ENCODE assay signal across 1 cellular context in the genomic region with DNA sequence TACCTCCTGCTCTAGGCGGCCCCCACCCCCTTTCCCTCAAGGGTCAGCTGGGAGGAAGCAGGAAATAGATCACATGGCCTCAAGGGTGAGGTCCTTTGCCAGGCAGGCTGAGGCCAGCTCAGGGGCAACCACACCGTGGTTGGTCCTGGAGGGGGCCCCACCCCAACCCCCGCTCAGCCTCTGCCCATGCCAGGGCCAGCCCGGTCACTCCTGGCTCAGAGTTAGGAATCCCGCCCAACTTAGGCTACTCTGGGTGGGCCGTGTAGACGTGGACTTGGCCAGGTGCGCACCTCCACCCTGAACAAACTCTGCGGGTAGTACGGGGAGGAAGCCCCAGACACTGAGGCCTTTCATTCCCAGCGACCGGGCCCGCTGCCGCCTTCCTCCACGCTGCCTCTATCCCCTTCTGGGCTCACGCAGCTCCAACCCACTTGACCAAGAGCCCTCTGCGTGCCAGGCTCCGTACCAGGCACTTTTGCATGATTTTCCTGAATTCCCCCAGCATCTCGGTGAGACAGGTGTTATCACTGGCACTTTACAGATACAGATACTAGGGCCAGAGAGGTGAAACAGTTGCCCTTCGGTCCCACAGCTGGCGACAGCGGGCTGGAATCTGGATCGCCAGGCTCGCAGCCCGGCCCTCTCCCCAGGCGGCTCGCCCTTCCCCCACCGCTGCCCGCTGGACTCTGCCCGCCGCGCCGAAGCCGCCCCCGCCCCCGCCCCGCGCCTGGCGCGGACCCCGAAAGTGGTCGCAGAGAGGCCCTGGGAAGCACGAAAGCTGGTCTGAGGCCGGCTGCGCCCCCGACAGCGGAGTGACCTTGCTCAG.
TF ChIP-seq lines count a peak whose summit lies in the region.

No MANE protein-coding gene starts in this region.

TF ChIP-seq in K562, 482 proteins besides CTCF, POLR2A, EP300 and RAD21 (continued from another document and continues in another):
- TF ChIP-seq HINFP (tag; conservative IDR thresholded peaks at IDR 0.05; ENCODE audit: low read depth) (no peak), GTF2A2 (tag; IDR thresholded peaks at IDR 0.05) (no peak), ELF4 (CRISPR knock-in tag; IDR thresholded peaks at IDR 0.05) (0 out of 2 replicates have a peak, but pooled peaks have one; percentile 40), STAG1 (CRISPR knock-in tag; IDR thresholded peaks at IDR 0.05; ENCODE audit: borderline replicate concordance) (no peak), HDAC1 (IDR thresholded peaks at IDR 0.05) (peak in 1 of 2 experiments; percentile 57; a peak in 1 of 4 replicates), SLC30A9 (CRISPR knock-in tag; IDR thresholded peaks at IDR 0.05) (no peak), PHF8 (IDR thresholded peaks at IDR 0.05; ENCODE audit: borderline replicate concordance, low read length) (peak; percentile 42; the same call in 1 of the 2 replicates), SMAD4 (CRISPR knock-in tag; conservative IDR thresholded peaks at IDR 0.05) (peak; percentile 67), CBFB (CRISPR knock-in tag; IDR thresholded peaks at IDR 0.05) (0 out of 2 replicates have a peak, but pooled peaks have one; percentile 23), NR4A1 (CRISPR knock-in tag; IDR thresholded peaks at IDR 0.05) (peak; percentile 62; the same call in 1 of the 2 replicates), NR4A1 (tag; IDR thresholded peaks at IDR 0.05) (no peak), L3MBTL2 (IDR thresholded peaks at IDR 0.05) (peak; percentile 71), ZNF274 (IDR thresholded peaks at IDR 0.05; ENCODE audit: borderline replicate concordance, low read depth, low read length) (no peak), MGA (IDR thresholded peaks at IDR 0.05) (peak; percentile 65), ZNF197 (CRISPR knock-in tag; IDR thresholded peaks at IDR 0.05; ENCODE audit: low read depth) (no peak), YY1 (IDR thresholded peaks at IDR 0.05; ENCODE audit: borderline replicate concordance in 1 of 3, control insufficient read depth in 1 of 3, extremely low read depth in 1 of 3, insufficient read depth in 3 of 3, insufficient read length in 1 of 3, insufficient replicate concordance in 2 of 3, low read depth in 1 of 3, low read length in 2 of 3) (peak in 2 of 3 experiments; percentile 65 to 69)
- TF ChIP-seq, protein P1, sequence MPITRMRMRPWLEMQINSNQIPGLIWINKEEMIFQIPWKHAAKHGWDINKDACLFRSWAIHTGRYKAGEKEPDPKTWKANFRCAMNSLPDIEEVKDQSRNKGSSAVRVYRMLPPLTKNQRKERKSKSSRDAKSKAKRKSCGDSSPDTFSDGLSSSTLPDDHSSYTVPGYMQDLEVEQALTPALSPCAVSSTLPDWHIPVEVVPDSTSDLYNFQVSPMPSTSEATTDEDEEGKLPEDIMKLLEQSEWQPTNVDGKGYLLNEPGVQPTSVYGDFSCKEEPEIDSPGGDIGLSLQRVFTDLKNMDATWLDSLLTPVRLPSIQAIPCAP (CRISPR knock-in tag; IDR thresholded peaks at IDR 0.05; ENCODE audit: borderline replicate concordance), result no peak
- TF ChIP-seq, protein P2, sequence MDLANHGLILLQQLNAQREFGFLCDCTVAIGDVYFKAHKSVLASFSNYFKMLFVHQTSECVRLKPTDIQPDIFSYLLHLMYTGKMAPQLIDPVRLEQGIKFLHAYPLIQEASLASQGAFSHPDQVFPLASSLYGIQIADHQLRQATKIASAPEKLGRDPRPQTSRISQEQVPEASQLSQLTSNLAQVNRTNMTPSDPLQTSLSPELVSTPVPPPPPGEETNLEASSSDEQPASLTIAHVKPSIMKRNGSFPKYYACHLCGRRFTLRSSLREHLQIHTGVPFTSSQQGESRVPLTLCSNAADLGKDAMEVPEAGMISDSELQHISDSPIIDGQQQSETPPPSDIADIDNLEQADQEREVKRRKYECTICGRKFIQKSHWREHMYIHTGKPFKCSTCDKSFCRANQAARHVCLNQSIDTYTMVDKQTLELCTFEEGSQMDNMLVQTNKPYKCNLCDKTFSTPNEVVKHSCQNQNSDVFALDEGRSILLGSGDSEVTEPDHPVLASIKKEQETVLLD (IDR thresholded peaks at IDR 0.05), result no peak
- TF ChIP-seq, protein P3, sequence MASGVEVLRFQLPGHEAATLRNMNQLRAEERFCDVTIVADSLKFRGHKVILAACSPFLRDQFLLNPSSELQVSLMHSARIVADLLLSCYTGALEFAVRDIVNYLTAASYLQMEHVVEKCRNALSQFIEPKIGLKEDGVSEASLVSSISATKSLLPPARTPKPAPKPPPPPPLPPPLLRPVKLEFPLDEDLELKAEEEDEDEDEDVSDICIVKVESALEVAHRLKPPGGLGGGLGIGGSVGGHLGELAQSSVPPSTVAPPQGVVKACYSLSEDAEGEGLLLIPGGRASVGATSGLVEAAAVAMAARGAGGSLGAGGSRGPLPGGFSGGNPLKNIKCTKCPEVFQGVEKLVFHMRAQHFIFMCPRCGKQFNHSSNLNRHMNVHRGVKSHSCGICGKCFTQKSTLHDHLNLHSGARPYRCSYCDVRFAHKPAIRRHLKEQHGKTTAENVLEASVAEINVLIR (CRISPR knock-in tag; IDR thresholded peaks at IDR 0.05), result no peak
- TF ChIP-seq, protein P4, sequence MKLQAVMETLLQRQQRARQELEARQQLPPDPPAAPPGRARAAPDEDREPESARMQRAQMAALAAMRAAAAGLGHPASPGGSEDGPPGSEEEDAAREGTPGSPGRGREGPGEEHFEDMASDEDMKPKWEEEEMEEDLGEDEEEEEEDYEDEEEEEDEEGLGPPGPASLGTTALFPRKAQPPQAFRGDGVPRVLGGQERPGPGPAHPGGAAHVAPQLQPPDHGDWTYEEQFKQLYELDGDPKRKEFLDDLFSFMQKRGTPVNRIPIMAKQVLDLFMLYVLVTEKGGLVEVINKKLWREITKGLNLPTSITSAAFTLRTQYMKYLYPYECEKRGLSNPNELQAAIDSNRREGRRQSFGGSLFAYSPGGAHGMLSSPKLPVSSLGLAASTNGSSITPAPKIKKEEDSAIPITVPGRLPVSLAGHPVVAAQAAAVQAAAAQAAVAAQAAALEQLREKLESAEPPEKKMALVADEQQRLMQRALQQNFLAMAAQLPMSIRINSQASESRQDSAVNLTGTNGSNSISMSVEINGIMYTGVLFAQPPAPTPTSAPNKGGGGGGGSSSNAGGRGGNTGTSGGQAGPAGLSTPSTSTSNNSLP (IDR thresholded peaks at IDR 0.05; ENCODE audit: borderline replicate concordance, low read depth, low read length), result no peak
- TF ChIP-seq, protein P5, sequence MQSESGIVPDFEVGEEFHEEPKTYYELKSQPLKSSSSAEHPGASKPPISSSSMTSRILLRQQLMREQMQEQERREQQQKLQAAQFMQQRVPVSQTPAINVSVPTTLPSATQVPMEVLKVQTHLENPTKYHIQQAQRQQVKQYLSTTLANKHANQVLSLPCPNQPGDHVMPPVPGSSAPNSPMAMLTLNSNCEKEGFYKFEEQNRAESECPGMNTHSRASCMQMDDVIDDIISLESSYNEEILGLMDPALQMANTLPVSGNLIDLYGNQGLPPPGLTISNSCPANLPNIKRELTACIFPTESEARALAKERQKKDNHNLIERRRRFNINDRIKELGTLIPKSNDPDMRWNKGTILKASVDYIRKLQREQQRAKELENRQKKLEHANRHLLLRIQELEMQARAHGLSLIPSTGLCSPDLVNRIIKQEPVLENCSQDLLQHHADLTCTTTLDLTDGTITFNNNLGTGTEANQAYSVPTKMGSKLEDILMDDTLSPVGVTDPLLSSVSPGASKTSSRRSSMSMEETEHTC (IDR thresholded peaks at IDR 0.05), result peak; percentile 55; the same call in 1 of the 2 replicates
